ENCODE assay signal across 1 cellular context in genomic region chr12:55940065-55940732, GRCh38.
A peak's percentile ranks its signal among the peaks of the same experiment; 100 is the strongest.
TF ChIP-seq lines count a peak whose summit lies in the region.

No MANE protein-coding gene starts in this region.

TF ChIP-seq in HepG2, 621 proteins besides CTCF, POLR2A, EP300 and RAD21 (continues in another document):
- no peak for TF ChIP-seq ZNF737 (CRISPR knock-in tag; IDR thresholded peaks at IDR 0.05; ENCODE audit: borderline replicate concordance)
- no peak for TF ChIP-seq ZNF615 (CRISPR knock-in tag; IDR thresholded peaks at IDR 0.05; ENCODE audit: borderline replicate concordance)
- TF ChIP-seq CHD2 (IDR thresholded peaks at IDR 0.05; ENCODE audit: low read depth, low read length), result no peak
- no peak for TF ChIP-seq SMAD1 (CRISPR knock-in tag; IDR thresholded peaks at IDR 0.05; ENCODE audit: borderline replicate concordance, low read depth)
- no peak for TF ChIP-seq ZNF776 (CRISPR knock-in tag; IDR thresholded peaks at IDR 0.05)
- TF ChIP-seq ZFX (CRISPR knock-in tag; IDR thresholded peaks at IDR 0.05; ENCODE audit: low read depth), result peak; percentile 33; the same call in 1 of the 2 replicates
- no peak for TF ChIP-seq ZBTB44 (CRISPR knock-in tag; IDR thresholded peaks at IDR 0.05)
- no peak for TF ChIP-seq HCFC1 (IDR thresholded peaks at IDR 0.05; ENCODE audit: low read depth, low read length)
- no peak for TF ChIP-seq ZBTB10 (CRISPR knock-in tag; IDR thresholded peaks at IDR 0.05; ENCODE audit: borderline replicate concordance)
- TF ChIP-seq CBX5 (CRISPR knock-in tag; IDR thresholded peaks at IDR 0.05; ENCODE audit: borderline replicate concordance), result no peak
- TF ChIP-seq TOE1 (CRISPR knock-in tag; IDR thresholded peaks at IDR 0.05), result no peak
- no peak for TF ChIP-seq PRMT3 (CRISPR knock-in tag; IDR thresholded peaks at IDR 0.05; ENCODE audit: borderline replicate concordance, low read depth)
- no peak for TF ChIP-seq ZKSCAN8 (CRISPR knock-in tag; IDR thresholded peaks at IDR 0.05; ENCODE audit: borderline replicate concordance)
- TF ChIP-seq ZNF256 (CRISPR knock-in tag; conservative IDR thresholded peaks at IDR 0.05), result no peak
- peak; percentile 68 for TF ChIP-seq ZFP91 (CRISPR knock-in tag; IDR thresholded peaks at IDR 0.05; ENCODE audit: borderline replicate concordance)
- no peak for TF ChIP-seq ZBTB26 (CRISPR knock-in tag; IDR thresholded peaks at IDR 0.05; ENCODE audit: borderline replicate concordance)
- no peak for TF ChIP-seq CHD4 (IDR thresholded peaks at IDR 0.05; ENCODE audit: borderline replicate concordance, low read length)
- TF ChIP-seq MAF1 (CRISPR knock-in tag; IDR thresholded peaks at IDR 0.05; ENCODE audit: borderline replicate concordance), result no peak
- TF ChIP-seq ATF2 (CRISPR knock-in tag; IDR thresholded peaks at IDR 0.05), result no peak
- TF ChIP-seq THAP11 (CRISPR knock-in tag; IDR thresholded peaks at IDR 0.05), result peak; percentile 54; the same call in 1 of the 2 replicates
- TF ChIP-seq NFYC (CRISPR knock-in tag; IDR thresholded peaks at IDR 0.05), result no peak
- TF ChIP-seq ZHX1 (CRISPR knock-in tag; IDR thresholded peaks at IDR 0.05; ENCODE audit: low read depth), result no peak
- no peak for TF ChIP-seq MEIS1 (CRISPR knock-in tag; IDR thresholded peaks at IDR 0.05; ENCODE audit: borderline replicate concordance)
- peak; percentile 53 for TF ChIP-seq SAP130 (CRISPR knock-in tag; IDR thresholded peaks at IDR 0.05; ENCODE audit: low read depth)
- peak; percentile 65 for TF ChIP-seq ZNF407 (CRISPR knock-in tag; IDR thresholded peaks at IDR 0.05; ENCODE audit: not compliant biosample characterization)
- no peak for TF ChIP-seq ZNF343 (CRISPR knock-in tag; IDR thresholded peaks at IDR 0.05)
- TF ChIP-seq UBTF (CRISPR knock-in tag; IDR thresholded peaks at IDR 0.05), result 0 out of 2 replicates have a peak, but pooled peaks have one; percentile 18
- TF ChIP-seq HNF1B (CRISPR knock-in tag; IDR thresholded peaks at IDR 0.05), result peak; percentile 47; the same call in 1 of the 2 replicates
- no peak for TF ChIP-seq ZFP82 (CRISPR knock-in tag; IDR thresholded peaks at IDR 0.05; ENCODE audit: borderline replicate concordance)
